22 cellular contexts compared by ENCODE assay signal in the genomic region with DNA sequence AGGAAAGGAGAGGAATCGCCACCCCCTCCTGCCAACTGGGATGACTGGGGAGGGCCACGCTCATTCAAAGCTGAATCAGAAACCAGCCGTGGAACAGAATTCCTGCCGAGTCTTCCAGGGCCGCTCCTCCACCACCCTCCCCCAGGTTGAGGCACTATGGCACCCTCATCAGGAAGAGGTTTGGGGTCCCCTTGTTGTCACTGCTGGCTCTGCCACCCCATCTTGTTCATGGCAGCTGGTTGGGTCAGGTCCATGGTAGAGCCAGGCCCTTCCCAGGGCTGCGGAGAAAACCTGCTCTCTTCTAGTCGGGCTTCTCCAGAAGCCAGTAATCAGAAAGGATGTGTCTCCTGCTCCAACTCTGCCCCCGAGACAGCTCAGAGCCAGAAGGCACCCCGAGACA. TPM values are rescaled to one million over a fixed set of nuclear protein-coding genes. Genes with fewer than 3 reads are reported as not detected.
"Had no signal": no experiment of that assay in that cellular context is flagged by ENCODE, and none has a peak within 500 bp of the region (broad histone marks: within the 10 kb centered on the region; RNA-seq: fewer than 3 reads in every experiment).

No MANE protein-coding gene starts in this region.

- H3K9me3 ChIP-seq: left lung, lower lobe of right lung, psoas muscle, right lobe of liver, testis, tibial nerve had no signal

- H3K9me3 Mint-ChIP-seq: memory B cell; stimulated activated naive CD8-positive, alpha-beta T cell treated with anti-CD3 and anti-CD28 coated beads, Interleukin-15, amount 100 ng/mL, for 72 hours had no signal

- H3K27ac Mint-ChIP-seq: endodermal cell; immature natural killer cell; memory B cell; neural progenitor cell; stimulated activated naive B cell treated with anti-CD40 and anti-IgM and Interleukin-4, amounts not matched to agents 10 μg/mL and 1 μg/mL and 100 μg/mL, for 72 hours; stimulated activated naive CD8-positive, alpha-beta T cell treated with anti-CD3 and anti-CD28 coated beads, Interleukin-15, amount 100 ng/mL, for 72 hours had no signal

- H3K27me3 ChIP-seq: foreskin keratinocyte, left lung, neural progenitor cell, right lobe of liver, testis, tibial nerve had no signal

- H3K4me3 ChIP-seq: coronary artery, left lung, lower lobe of right lung, neural progenitor cell, psoas muscle, right lobe of liver, skin epidermis, testis, tibial nerve had no signal

- H3K36me3 Mint-ChIP-seq: immature natural killer cell; memory B cell; neural progenitor cell; stimulated activated naive B cell treated with anti-CD40 and anti-IgM and Interleukin-4, amounts not matched to agents 10 μg/mL and 1 μg/mL and 100 μg/mL, for 72 hours had no signal

- H3K36me3 ChIP-seq: left lung, lower lobe of right lung, neural progenitor cell, right lobe of liver, tibial nerve had no signal

- ATAC-seq: foreskin keratinocyte; left lung; lower lobe of right lung; psoas muscle; right lobe of liver; stimulated activated naive B cell treated with anti-CD40 and anti-IgM and Interleukin-4, amounts not matched to agents 10 μg/mL and 1 μg/mL and 100 μg/mL, for 72 hours; stimulated activated naive CD8-positive, alpha-beta T cell treated with anti-CD3 and anti-CD28 coated beads, Interleukin-15, amount 100 ng/mL, for 72 hours had no signal

- H3K4me2 ChIP-seq: neural progenitor cell had no signal

- H3K4me3 Mint-ChIP-seq: endodermal cell; immature natural killer cell; memory B cell; neural progenitor cell; stimulated activated naive B cell treated with anti-CD40 and anti-IgM and Interleukin-4, amounts not matched to agents 10 μg/mL and 1 μg/mL and 100 μg/mL, for 72 hours; stimulated activated naive CD8-positive, alpha-beta T cell treated with anti-CD3 and anti-CD28 coated beads, Interleukin-15, amount 100 ng/mL, for 72 hours had no signal

- DNase-seq: effector CD4-positive, alpha-beta T cell; erythroblast; foreskin keratinocyte; immature natural killer cell; lower lobe of right lung; midbrain; occipital lobe; retina; stimulated activated CD4-positive, alpha-beta T cell treated with anti-CD3 and anti-CD28 coated beads, Interleukin-4, amount 100 ng/mL, for 4 hours; stimulated activated naive B cell treated with anti-CD40 and anti-IgM and Interleukin-4, amounts not matched to agents 10 μg/mL and 1 μg/mL and 100 μg/mL, for 72 hours; stimulated activated naive CD8-positive, alpha-beta T cell treated with anti-CD3 and anti-CD28 coated beads, Interleukin-15, amount 100 ng/mL, for 72 hours; testis had no signal

- H3K27ac ChIP-seq: coronary artery, foreskin keratinocyte, left lung, lower lobe of right lung, neural progenitor cell, parathyroid adenoma, psoas muscle, right lobe of liver, skin epidermis, testis, tibial nerve had no signal

- H3K4me1 ChIP-seq: foreskin keratinocyte, left lung, neural progenitor cell, parathyroid adenoma, psoas muscle, right lobe of liver, testis, tibial nerve had no signal

- H3K9ac ChIP-seq: neural progenitor cell, parathyroid adenoma had no signal

- H3K27me3 Mint-ChIP-seq: stimulated activated naive CD8-positive, alpha-beta T cell treated with anti-CD3 and anti-CD28 coated beads, Interleukin-15, amount 100 ng/mL, for 72 hours had no signal

- H3K4me1 Mint-ChIP-seq: immature natural killer cell; neural progenitor cell; stimulated activated naive B cell treated with anti-CD40 and anti-IgM and Interleukin-4, amounts not matched to agents 10 μg/mL and 1 μg/mL and 100 μg/mL, for 72 hours had no signal

RNA-seq across cellular contexts. Expression of a gene that starts 41.8 kb away (rescaled TPM):
- polyA plus RNA-seq: immature natural killer cell had no signal
